8 cellular contexts compared by ENCODE assay signal in genomic region chr1:87327362-87328120, GRCh38. TPM values are rescaled to one million over a fixed set of nuclear protein-coding genes. Genes with fewer than 3 reads are reported as not detected.
DNase-seq lines count a peak whose midpoint lies in the region; ATAC-seq and TF ChIP-seq lines count a peak whose summit lies in the region.

No MANE protein-coding gene starts in this region.

- peak overlapping the region; percentile 52 to 88 (median 82) for H3K4me3 ChIP-seq in heart right ventricle
- peak overlapping the region; percentile 81 to 95 for H3K4me3 ChIP-seq in mesenchymal stem cell (ENCODE audit: insufficient read depth in 1 of 2, low read depth in 1 of 2, low read length in 2 of 2)
- peak overlapping the region; percentile 60 to 93 for H3K4me3 ChIP-seq in uterus

- no peak overlapping the region for H2AK5ac ChIP-seq in mesenchymal stem cell (ENCODE audit: low read length, severe bottlenecking)

- H3K9me3 ChIP-seq in heart right ventricle (no peaks in the 10 kb centered on the region), mesenchymal stem cell (ENCODE audit: control insufficient read depth, low read length) (no peaks in the 10 kb centered on the region), uterus (no peaks in the 10 kb centered on the region)

- H3K36me3 ChIP-seq in heart right ventricle (peaks cover 0 to 3% (median 0%) of the 10 kb centered on the region in 9 donors), mesenchymal stem cell (ENCODE audit: control insufficient read depth in 1 of 2, insufficient read depth in 2 of 2, low read depth in 1 of 2, low read length in 2 of 2) (peaks cover 0 to 6% of the 10 kb centered on the region in 2 experiments), uterus (no peaks in the 10 kb centered on the region)

- TF ChIP-seq CTCF in heart right ventricle (IDR thresholded peaks at IDR 0.05) = no peak
- no peak for TF ChIP-seq CTCF in brain (conservative IDR thresholded peaks at IDR 0.05)
- no peak for TF ChIP-seq CTCF in uterus (IDR thresholded peaks at IDR 0.05)

- no peak for TF ChIP-seq POLR2A in uterus (IDR thresholded peaks at IDR 0.05)

- H3K4me1 ChIP-seq in heart right ventricle (peaks cover 0 to 32% (median 13%) of the 10 kb centered on the region in 9 donors), mesenchymal stem cell (ENCODE audit: control insufficient read depth, insufficient read depth, low read depth, low read length) (peaks cover 3% of the 10 kb centered on the region), uterus (peaks cover 0 to 4% of the 10 kb centered on the region in 2 donors)

- no peak for ATAC-seq in heart right ventricle
- ATAC-seq in Right ventricle myocardium inferior = no peak
- ATAC-seq in HG03565 (IDR thresholded peaks at IDR 0.05; ENCODE audit: unreplicated experiment) = no peak

- intact Hi-C loops in heart right ventricle (cut with DNase I) (loop anchor here in 9 of 10 donors (2.0 to 10.0 kb wide), 10 partner anchors 147 to 737 kb away; no protein-coding TSS in a partner anchor), Right ventricle myocardium inferior (cut with DNase I) (loop anchor here (1.0 to 10.0 kb wide), 5 partner anchors 195 to 933 kb away; partner anchors contain the start of gene ODF2L), uterus (cut with DNase I; ENCODE audit: low total_unique reads) (no loop called here)

- peak overlapping the region; percentile 90 for H3K4me2 ChIP-seq in mesenchymal stem cell (ENCODE audit: low read length, poor library complexity, severe bottlenecking)

- H3K4me3 Mint-ChIP-seq in brain = peak overlapping the region; percentile 83 to 96 (median 93)

- peak overlapping the region; percentile 79 for H2BK120ac ChIP-seq in mesenchymal stem cell (ENCODE audit: low read depth, low read length)

- no peak overlapping the region for H2BK5ac ChIP-seq in mesenchymal stem cell (ENCODE audit: low read depth, low read length, poor library complexity, severe bottlenecking)

- peaks cover 7% of the 10 kb centered on the region for H3K36me3 Mint-ChIP-seq in brain

- H3K79me1 ChIP-seq in mesenchymal stem cell (replicated peaks; ENCODE audit: low read length, poor library complexity, severe bottlenecking) = peaks cover 3% of the 10 kb centered on the region

- H3K27ac ChIP-seq in heart right ventricle (peak overlapping the region; percentile 90 to 97 (median 96)), mesenchymal stem cell (ENCODE audit: low read length, poor library complexity, severe bottlenecking) (peak overlapping the region; percentile 9), uterus (peak overlapping the region; percentile 98 to 99)

- DNase-seq in heart right ventricle (no peak), Right ventricle myocardium inferior (ENCODE audit: missing footprints) (no peak), mesenchymal stem cell (peak; percentile 12), uterus (no peak), HuH-7.5 (ENCODE audit: low spot score) (no peak), COLO668 (lab: John Stamatoyannopoulos, UW; ENCODE audit: unreplicated experiment) (no peak)

- no peak overlapping the region for H2AFZ ChIP-seq in mesenchymal stem cell (ENCODE audit: low read depth, low read length)

- peak overlapping the region; percentile 100 for H2BK15ac ChIP-seq in mesenchymal stem cell (ENCODE audit: low read depth, poor library complexity, severe bottlenecking)

- 29 to 31% methylated on average over 9 of the region's 9 CpGs for WGBS in heart right ventricle, 2 donors
- WGBS in mesenchymal stem cell = 45% methylated on average over 5 of the region's 9 CpGs

- H3K9ac ChIP-seq in mesenchymal stem cell (ENCODE audit: low read length) = peak overlapping the region; percentile 96

- no peaks in the 10 kb centered on the region for H3K9me3 Mint-ChIP-seq in brain

- H3K27me3 Mint-ChIP-seq in brain = peaks cover 11% of the 10 kb centered on the region

- no peak overlapping the region for H2BK12ac ChIP-seq in mesenchymal stem cell (ENCODE audit: low read length in 2 of 2)

- peak overlapping the region; percentile 70 to 99 (median 96) for H3K27ac Mint-ChIP-seq in brain

- no peaks in the 10 kb centered on the region for H3K27me3 ChIP-seq in heart right ventricle
- H3K27me3 ChIP-seq in mesenchymal stem cell (ENCODE audit: control insufficient read depth in 1 of 2, insufficient read depth in 1 of 2, low read length in 2 of 2) = no peaks in the 10 kb centered on the region
- H3K27me3 ChIP-seq in uterus = no peaks in the 10 kb centered on the region

- H4K8ac ChIP-seq in mesenchymal stem cell (ENCODE audit: low read length) = peak overlapping the region; percentile 82

- no peak overlapping the region for H3K4ac ChIP-seq in mesenchymal stem cell (ENCODE audit: low read depth in 1 of 2, low read length in 2 of 2)

- no peak overlapping the region for H3K14ac ChIP-seq in mesenchymal stem cell (ENCODE audit: low read length in 2 of 2)

- H3K18ac ChIP-seq in mesenchymal stem cell (ENCODE audit: low read depth in 1 of 2, low read length in 2 of 2) = peak overlapping the region in 1 of 2 experiments; percentile 89

- no peak overlapping the region for H3K23ac ChIP-seq in mesenchymal stem cell (ENCODE audit: low read length in 2 of 2)

- peaks cover 28% of the 10 kb centered on the region for H3K4me1 Mint-ChIP-seq in brain

- H4K91ac ChIP-seq in mesenchymal stem cell (ENCODE audit: low read length) = peak overlapping the region; percentile 68

RNA-seq across cellular contexts. Expression of gene LMO4, which starts 1.1 kb away (rescaled TPM):
- total RNA-seq in heart right ventricle (10 to 100 TPM; 19.8 to 60.5 (median 27.7) TPM), Right ventricle myocardium inferior (44.3 TPM), uterus (100 to 1,000 TPM in 1 of 4 donors, 10 to 100 TPM in 3; 38.7 to 178 (median 60.9) TPM)
- polyA plus RNA-seq in heart right ventricle (10 to 100 TPM; 20.5 to 50.2 TPM), brain (ENCODE audit: insufficient read depth, low read depth, low replicate concordance) (200 TPM)
- polyA plus RNA-seq in mesenchymal stem cell (2013, experiment 1 of 2) = 40.6 TPM
- 40.8 TPM for polyA plus RNA-seq in mesenchymal stem cell (2013, experiment 2 of 2)

Comparison
In these comparisons a context has a peak if more than half of its experiments do, and no peak if none do; other contexts are left out.
1. H3K27ac ChIP-seq: peak in every context shown above with its lines; median percentile 98 in uterus; 96 in heart right ventricle; 9 in mesenchymal stem cell.